9 cellular contexts compared by ENCODE assay signal in genomic region chr14:49975286-49975685, GRCh38.
A peak's percentile ranks its signal among the peaks of the same experiment; 100 is the strongest.
DNase-seq lines count a peak whose midpoint lies in the region; ATAC-seq, FAIRE-seq and TF ChIP-seq lines count a peak whose summit lies in the region.
"Had no signal": no experiment of that assay in that cellular context is flagged by ENCODE, and none has a peak within 500 bp of the region (broad histone marks: within the 10 kb centered on the region; RNA-seq: fewer than 3 reads in every experiment).

No MANE protein-coding gene starts in this region.

- no peak for ATAC-seq in GM19351 (IDR thresholded peaks at IDR 0.05; ENCODE audit: unreplicated experiment)

- H3K4me1 ChIP-seq in CD4-positive, alpha-beta memory T cell (ENCODE audit: insufficient read depth, low read length): peaks cover 100% of the 10 kb centered on the region
- H3K4me1 ChIP-seq in OCI-LY7 (ENCODE audit: insufficient read depth, low read length, poor library complexity, severe bottlenecking) (peaks cover 95% of the 10 kb centered on the region), endothelial cell of umbilical vein (ENCODE audit: control insufficient read depth, extremely low read depth, insufficient read depth, low read length) (peaks cover 56% of the 10 kb centered on the region), trophoblast cell (ENCODE audit: control insufficient read depth in 1 of 2, insufficient read depth in 2 of 2, low read length in 2 of 2) (peaks cover 16 to 18% of the 10 kb centered on the region in 2 experiments), neuronal stem cell (ENCODE audit: control insufficient read depth in 2 of 2, insufficient read depth in 1 of 2, low read depth in 1 of 2, low read length in 2 of 2) (peaks cover 2 to 3% of the 10 kb centered on the region in 2 donors)

- dilution Hi-C loops in endothelial cell of umbilical vein (cut with MboI; ENCODE audit: extremely low pct_ligation_motif_present, low sequenced_read_pairs): no loop called here

- H3K9me2 ChIP-seq in OCI-LY7 (ENCODE audit: insufficient read depth, low read length): no peaks in the 10 kb centered on the region

- H3K9me3 ChIP-seq in CD4-positive, alpha-beta memory T cell (ENCODE audit: control insufficient read depth in 1 of 2, low read length in 2 of 2): no peaks in the 10 kb centered on the region
- H3K9me3 ChIP-seq in OCI-LY7 (ENCODE audit: low read length) (no peaks in the 10 kb centered on the region), endothelial cell of umbilical vein (replicated peaks; ENCODE audit: control insufficient read depth, insufficient read depth, low read length) (no peaks in the 10 kb centered on the region), trophoblast cell (ENCODE audit: insufficient read depth, low read depth, low read length) (no peaks in the 10 kb centered on the region), neuronal stem cell (replicated peaks in 1 of 2; ENCODE audit: control insufficient read depth in 2 of 2, insufficient read depth in 1 of 2, low read depth in 1 of 2, low read length in 2 of 2) (no peaks in the 10 kb centered on the region)

- H3K4ac ChIP-seq in trophoblast cell (ENCODE audit: low read depth, low read length): no peak overlapping the region
- no peak overlapping the region for H3K4ac ChIP-seq in neuronal stem cell (ENCODE audit: low read length)

- H3K36me3 ChIP-seq in CD4-positive, alpha-beta memory T cell (ENCODE audit: insufficient read depth, low read length): no peaks in the 10 kb centered on the region
- H3K36me3 ChIP-seq in OCI-LY7 (ENCODE audit: insufficient read depth, low read length): 0 out of 2 replicates have a peak, but pooled peaks cover 2% of the 10 kb centered on the region
- H3K36me3 ChIP-seq in endothelial cell of umbilical vein (ENCODE audit: control insufficient read depth in 2 of 2, extremely low read depth in 1 of 2, insufficient read depth in 2 of 2, low read length in 2 of 2): no peaks in the 10 kb centered on the region
- H3K36me3 ChIP-seq in trophoblast cell (ENCODE audit: control insufficient read depth in 1 of 2, insufficient read depth in 2 of 2, low read length in 2 of 2): no peaks in the 10 kb centered on the region
- H3K36me3 ChIP-seq in neuronal stem cell (replicated peaks in 1 of 2; ENCODE audit: control insufficient read depth in 2 of 2, insufficient read depth in 2 of 2, low read length in 2 of 2): no peaks in the 10 kb centered on the region

- TF ChIP-seq POLR2A in endothelial cell of umbilical vein (IDR thresholded peaks at IDR 0.05; ENCODE audit: low read depth, low read length): no peak

- H3K9ac ChIP-seq in endothelial cell of umbilical vein (replicated peaks; ENCODE audit: extremely low read depth, insufficient read depth, low read length) (no peak overlapping the region), trophoblast cell (ENCODE audit: low read length) (no peak overlapping the region), neuronal stem cell (ENCODE audit: low read depth, low read length, poor library complexity) (no peak overlapping the region)

- POLR2A ChIA-PET in CD4-positive, alpha-beta memory T cell (lab: Charles Lee; ENCODE audit: partially characterized antibody): interaction anchor here (0.7 to 19.1 kb wide), 9 partner anchors 8 to 113 kb away, joined by 3 to 486 read pairs (median 30); partner anchors contain the start of gene ARF6
- POLR2A ChIA-PET in OCI-LY7 (lab: Charles Lee): interaction anchor here (0.6 to 11.5 kb wide), 10 partner anchors 12 to 340 kb away, joined by 6 to 261 read pairs (median 13); partner anchors contain the start of gene ARF6
- POLR2A ChIA-PET in endothelial cell of umbilical vein (lab: Charles Lee): no interaction called here

- H3K4me3 Mint-ChIP-seq in CD4-positive, alpha-beta memory T cell: peak overlapping the region in 2 of 8 donors; percentile 12 to 37

- no TSS peak for BruUV-seq in OCI-LY7 (replicated peaks; lab: Mats Ljungman, UMichigan)
- BruUV-seq in endothelial cell of umbilical vein (replicated peaks; lab: Mats Ljungman, UMichigan): no TSS peak

- H2BK5ac ChIP-seq in trophoblast cell (ENCODE audit: low read depth, low read length, poor library complexity) (no peak overlapping the region), neuronal stem cell (ENCODE audit: low read length) (no peak overlapping the region)

- no peak overlapping the region for H3K4me3 ChIP-seq in CD4-positive, alpha-beta memory T cell (ENCODE audit: low read length in 2 of 2)
- H3K4me3 ChIP-seq in OCI-LY7 (ENCODE audit: low read depth, low read length, poor library complexity, severe bottlenecking): peak overlapping the region; percentile 14
- no peak overlapping the region for H3K4me3 ChIP-seq in endothelial cell of umbilical vein (replicated peaks in 1 of 3; ENCODE audit: insufficient read depth in 1 of 3, low read depth in 1 of 3, low read length in 3 of 3)
- H3K4me3 ChIP-seq in trophoblast cell (ENCODE audit: low read depth, low read length): no peak overlapping the region
- no peak overlapping the region for H3K4me3 ChIP-seq in neuronal stem cell (ENCODE audit: low read length in 2 of 2)

- H3K79me1 ChIP-seq in trophoblast cell (ENCODE audit: low read length): peaks cover 14% of the 10 kb centered on the region
- H3K79me1 ChIP-seq in neuronal stem cell (ENCODE audit: low read depth, low read length): no peaks in the 10 kb centered on the region

- H2BK12ac ChIP-seq in trophoblast cell (ENCODE audit: low read length) (no peak overlapping the region), neuronal stem cell (ENCODE audit: low read length) (no peak overlapping the region)

- intact Hi-C loops in CD4-positive, alpha-beta memory T cell (cut with micrococcal nuclease): no loop called here
- intact Hi-C loops in OCI-LY7 (cut with micrococcal nuclease; ENCODE audit: unreplicated experiment) (loop anchor here (10.0 kb wide), 1 partner anchor 380 kb away; the partner anchor contains the start of gene LRR1), endothelial cell of umbilical vein (cut with micrococcal nuclease) (no loop called here)

- peaks cover 51% of the 10 kb centered on the region; the same call in 1 of the 2 replicates for H3K79me2 ChIP-seq in OCI-LY7 (ENCODE audit: insufficient read depth, low read depth, low read length)
- no peaks in the 10 kb centered on the region for H3K79me2 ChIP-seq in endothelial cell of umbilical vein (ENCODE audit: control insufficient read depth, insufficient read depth, low read length)
- H3K79me2 ChIP-seq in trophoblast cell (ENCODE audit: control insufficient read depth, insufficient read depth, low read length, poor library complexity): no peaks in the 10 kb centered on the region

- H4K12ac ChIP-seq in trophoblast cell (ENCODE audit: low read depth, low read length): no peak overlapping the region

- H4K8ac ChIP-seq in trophoblast cell (ENCODE audit: low read depth, low read length) (no peak overlapping the region), neuronal stem cell (ENCODE audit: low read depth, low read length) (no peak overlapping the region)

- H3K9me3 Mint-ChIP-seq in CD4-positive, alpha-beta memory T cell: peaks cover 0 to 3% (median 0%) of the 10 kb centered on the region in 8 donors

- no peaks in the 10 kb centered on the region for H3K9me1 ChIP-seq in endothelial cell of umbilical vein (replicated peaks; ENCODE audit: control insufficient read depth, extremely low read depth, insufficient read depth, low read length)

- H2AFZ ChIP-seq in OCI-LY7 (ENCODE audit: low read length): peak overlapping the region; percentile 65; the same call in 1 of the 2 replicates
- H2AFZ ChIP-seq in endothelial cell of umbilical vein (ENCODE audit: low read depth, low read length): no peak overlapping the region
- no peak overlapping the region for H2AFZ ChIP-seq in trophoblast cell (ENCODE audit: insufficient read depth, low read length, poor library complexity)
- no peak overlapping the region for H2AFZ ChIP-seq in neuronal stem cell (ENCODE audit: low read length)

- H3K4me2 ChIP-seq in OCI-LY7 (ENCODE audit: low read length) (peak overlapping the region; percentile 93), endothelial cell of umbilical vein (ENCODE audit: insufficient read depth, low read length) (no peak overlapping the region), trophoblast cell (ENCODE audit: low read length) (no peak overlapping the region), neuronal stem cell (ENCODE audit: insufficient read depth, low read length, poor library complexity, severe bottlenecking) (no peak overlapping the region)

- peaks cover 2 to 4% of the 10 kb centered on the region in 2 donors for H3K36me3 Mint-ChIP-seq in CD4-positive, alpha-beta memory T cell

- H3K27me3 ChIP-seq in CD4-positive, alpha-beta memory T cell (ENCODE audit: insufficient read depth, low read length): no peaks in the 10 kb centered on the region
- H3K27me3 ChIP-seq in endothelial cell of umbilical vein (ENCODE audit: control insufficient read depth in 2 of 2, insufficient read depth in 2 of 2, low read length in 2 of 2): no peaks in the 10 kb centered on the region
- H3K27me3 ChIP-seq in trophoblast cell (ENCODE audit: insufficient read depth, low read length): no peaks in the 10 kb centered on the region
- peaks cover 0 to 21% (median 0%) of the 10 kb centered on the region in 3 experiments for H3K27me3 ChIP-seq in neuronal stem cell (ENCODE audit: control insufficient read depth in 3 of 3, insufficient read depth in 3 of 3, low read depth in 1 of 3, low read length in 3 of 3)

- CTCF ChIA-PET in CD4-positive, alpha-beta memory T cell (lab: Charles Lee; ENCODE audit: partially characterized antibody): interaction anchor here (1.4 to 9.4 kb wide), 6 partner anchors 22 to 110 kb away, joined by 3 to 72 read pairs (median 15); no protein-coding TSS in a partner anchor
- CTCF ChIA-PET in OCI-LY7 (lab: Charles Lee; ENCODE audit: unreplicated experiment): interaction anchor here (0.7 kb wide), 1 partner anchor 29 kb away, joined by 3 read pairs; no protein-coding TSS in a partner anchor
- CTCF ChIA-PET in endothelial cell of umbilical vein (lab: Charles Lee): interaction anchor here (0.7 to 3.1 kb wide), 11 partner anchors 29 to 129 kb away, joined by 3 to 19 read pairs (median 4); partner anchors contain the start of gene ARF6

- no peak for DNase-seq in CD4-positive, alpha-beta memory T cell
- DNase-seq in OCI-LY7 (ENCODE audit: low spot score): no peak
- DNase-seq in endothelial cell of umbilical vein (ENCODE audit: low read depth, low spot score): peak; percentile 84
- peak; percentile 48 to 81 for DNase-seq in trophoblast cell
- no peak for DNase-seq in neuronal stem cell (ENCODE audit: low spot score)
- DNase-seq in NCI-H69 (lab: John Stamatoyannopoulos, UW): no peak
- DNase-seq in ecto neural progenitor cell (ENCODE audit: low spot score): no peak
- DNase-seq: NCI-H446 had no signal

- WGBS in trophoblast cell (ENCODE audit: extremely low coverage, insufficient coverage, insufficient read length): no CpG with 5 or more reads among the region's 2 CpGs
- no CpG with 5 or more reads among the region's 2 CpGs for WGBS in neuronal stem cell (ENCODE audit: extremely low coverage in 2 of 2, insufficient read length in 2 of 2, insufficient replicate concordance in 1 of 2), 2 donors

- H3K27me3 Mint-ChIP-seq in CD4-positive, alpha-beta memory T cell: no peaks in the 10 kb centered on the region

- H3K27ac ChIP-seq in CD4-positive, alpha-beta memory T cell (ENCODE audit: low read depth, low read length): no peak overlapping the region
- peak overlapping the region; percentile 93 for H3K27ac ChIP-seq in OCI-LY7 (ENCODE audit: low read depth, low read length, poor library complexity, severe bottlenecking)
- peak overlapping the region; percentile 65 for H3K27ac ChIP-seq in endothelial cell of umbilical vein (ENCODE audit: insufficient read depth, low read depth, low read length)
- H3K27ac ChIP-seq in trophoblast cell (ENCODE audit: low read depth, low read length): no peak overlapping the region
- H3K27ac ChIP-seq in neuronal stem cell (replicated peaks; ENCODE audit: low read length): no peak overlapping the region

- no peak overlapping the region for H2AK5ac ChIP-seq in trophoblast cell (ENCODE audit: low read length)
- no peak overlapping the region for H2AK5ac ChIP-seq in neuronal stem cell (ENCODE audit: low read depth, low read length)

- peaks cover 62 to 96% (median 88%) of the 10 kb centered on the region in 4 donors for H3K4me1 Mint-ChIP-seq in CD4-positive, alpha-beta memory T cell

- H3K18ac ChIP-seq in trophoblast cell (ENCODE audit: low read length) (no peak overlapping the region), neuronal stem cell (ENCODE audit: low read length) (no peak overlapping the region)

- H4K91ac ChIP-seq in trophoblast cell (ENCODE audit: low read depth, low read length) (no peak overlapping the region), neuronal stem cell (ENCODE audit: low read depth, low read length, poor library complexity) (no peak overlapping the region)

- TF ChIP-seq CTCF in OCI-LY7 (conservative IDR thresholded peaks at IDR 0.05; ENCODE audit: low read length) (no peak), endothelial cell of umbilical vein (IDR thresholded peaks at IDR 0.05; ENCODE audit: extremely low read depth in 1 of 2, insufficient read depth in 1 of 2, low read depth in 1 of 2, low read length in 2 of 2) (no peak)

- no peaks in the 10 kb centered on the region for H4K20me1 ChIP-seq in OCI-LY7 (ENCODE audit: insufficient read depth, low read length)
- no peaks in the 10 kb centered on the region for H4K20me1 ChIP-seq in endothelial cell of umbilical vein (replicated peaks; ENCODE audit: control insufficient read depth, extremely low read depth, insufficient read depth, low read length)

- no peak overlapping the region for H2BK15ac ChIP-seq in neuronal stem cell (ENCODE audit: low read length)

- H3K14ac ChIP-seq in trophoblast cell (ENCODE audit: low read length) (no peak overlapping the region), neuronal stem cell (ENCODE audit: low read length) (no peak overlapping the region)

- FAIRE-seq in endothelial cell of umbilical vein (lab: Jason Lieb, UNC): peak; percentile 95

- H2BK120ac ChIP-seq in trophoblast cell (ENCODE audit: insufficient read depth, low read length, poor library complexity) (no peak overlapping the region), neuronal stem cell (ENCODE audit: low read depth, low read length) (no peak overlapping the region)

- H3K27ac Mint-ChIP-seq in CD4-positive, alpha-beta memory T cell: peak overlapping the region; percentile 49 to 93 (median 86)

- H3K23ac ChIP-seq in trophoblast cell (ENCODE audit: low read length): no peak overlapping the region
- H3K23ac ChIP-seq in neuronal stem cell (ENCODE audit: low read depth, low read length, poor library complexity): no peak overlapping the region

Comparison
In these comparisons a context has a peak if more than half of its experiments do, and no peak if none do; other contexts are left out.
1. DNase-seq: peak in endothelial cell of umbilical vein (single experiment) and trophoblast cell (2 of 2); none in CD4-positive, alpha-beta memory T cell (0 of 5), OCI-LY7 (single experiment), neuronal stem cell (single experiment), NCI-H69 (single experiment) and ecto neural progenitor cell (single experiment).
2. H3K27ac ChIP-seq: peak in OCI-LY7 (single experiment) and endothelial cell of umbilical vein (single experiment); none in CD4-positive, alpha-beta memory T cell (single experiment), trophoblast cell (single experiment) and neuronal stem cell (single experiment).